Comparison of ENCODE assay signal across 27 cellular contexts in genomic region chr11:128390246-128390645, GRCh38.
"Had no signal": no experiment of that assay in that cellular context is flagged by ENCODE, and none has a peak within 500 bp of the region (broad histone marks: within the 10 kb centered on the region; RNA-seq: fewer than 3 reads in every experiment).

No MANE protein-coding gene starts in this region.

- H3K36me3 Mint-ChIP-seq: activated CD4-positive, alpha-beta memory T cell treated with anti-CD3 and anti-CD28 coated beads for 36 hours; activated naive CD4-positive, alpha-beta T cell treated with anti-CD3 and anti-CD28 coated beads, Interleukin-2, amount 10 ng/mL, durations not matched to agents 7 days and 5 days; activated naive CD8-positive, alpha-beta T cell treated with anti-CD3 and anti-CD28 coated beads, Interleukin-2, amount 10 ng/mL, durations not matched to agents 7 days and 5 days; natural killer cell had no signal

- H3K27ac Mint-ChIP-seq: activated CD4-positive, alpha-beta memory T cell treated with anti-CD3 and anti-CD28 coated beads for 36 hours; activated CD4-positive, alpha-beta T cell treated with anti-CD3 and anti-CD28 coated beads, Interleukin-2, amount 10 ng/mL, durations not matched to agents 24 days and 14 days; activated naive CD4-positive, alpha-beta T cell treated with anti-CD3 and anti-CD28 coated beads, Interleukin-2, amount 10 ng/mL, durations not matched to agents 7 days and 5 days; activated naive CD8-positive, alpha-beta T cell treated with anti-CD3 and anti-CD28 coated beads, Interleukin-2, amount 10 ng/mL, durations not matched to agents 7 days and 5 days; activated T-helper 1 cell treated with anti-CD3 and anti-CD28 coated beads, Interleukin-12 subunit alpha, Interleukin-12 subunit beta, Interleukin-2, Interleukin-4 antibody, amounts not matched to agents 30 ng/mL and 10 ng/mL and 1 ng/mL, durations not matched to agents 14 hours and 24 hours and 36 hours; natural killer cell had no signal

- DNase-seq: activated CD4-positive, alpha-beta memory T cell treated with anti-CD3 and anti-CD28 coated beads for 36 hours; activated CD4-positive, alpha-beta T cell treated with anti-CD3 and anti-CD28 coated beads, Interleukin-2, amount 10 ng/mL, durations not matched to agents 24 days and 14 days; activated CD4-positive, CD25-positive, alpha-beta regulatory T cell treated with anti-CD3 and anti-CD28 coated beads, Interleukin-2, amount 50 U/mL, for 72 hours; activated CD8-positive, alpha-beta memory T cell treated with anti-CD3 and anti-CD28 coated beads, Interleukin-2, amount 50 U/mL, for 4 hours; activated gamma-delta T cell; activated naive CD4-positive, alpha-beta T cell treated with anti-CD3 and anti-CD28 coated beads, Interleukin-2, amount 10 ng/mL, durations not matched to agents 7 days and 5 days; activated naive CD8-positive, alpha-beta T cell treated with anti-CD3 and anti-CD28 coated beads, Interleukin-2, amount 10 ng/mL, durations not matched to agents 7 days and 5 days; activated T-cell treated with anti-CD3 and anti-CD28 coated beads, Interleukin-2, amount 50 U/mL, for 1 hour; amygdala; dorsolateral prefrontal cortex; effector memory CD4-positive, alpha-beta T cell; erythroblast; foreskin fibroblast; head of caudate nucleus; hippocampal formation; left cardiac atrium; natural killer cell; sigmoid colon; stimulated activated CD4-positive, alpha-beta T cell treated with anti-CD3 and anti-CD28 coated beads, Interleukin-15, amount 100 ng/mL, for 24 hours; stimulated activated CD4-positive, alpha-beta T cell treated with anti-CD3 and anti-CD28 coated beads, Interleukin-2, amount 100 ng/mL, for 24 hours; stimulated activated naive CD4-positive, alpha-beta T cell; T-helper 2 cell; tibial artery had no signal

- H3K4me1 ChIP-seq: breast epithelium, tibial artery had no signal

- H3K36me3 ChIP-seq: breast epithelium, sigmoid colon, suprapubic skin, tibial artery had no signal

- H3K27ac ChIP-seq: dorsolateral prefrontal cortex, suprapubic skin, tibial artery had no signal

- H3K27me3 ChIP-seq: breast epithelium, dorsolateral prefrontal cortex, sigmoid colon, suprapubic skin, tibial artery had no signal

- H3K4me3 ChIP-seq: breast epithelium, coronary artery, dorsolateral prefrontal cortex, sigmoid colon, suprapubic skin, tibial artery had no signal

- H3K4me3 Mint-ChIP-seq: activated CD4-positive, alpha-beta memory T cell treated with anti-CD3 and anti-CD28 coated beads for 36 hours; activated CD4-positive, alpha-beta T cell treated with anti-CD3 and anti-CD28 coated beads, Interleukin-2, amount 10 ng/mL, durations not matched to agents 24 days and 14 days; activated naive CD4-positive, alpha-beta T cell treated with anti-CD3 and anti-CD28 coated beads, Interleukin-2, amount 10 ng/mL, durations not matched to agents 7 days and 5 days; activated naive CD8-positive, alpha-beta T cell treated with anti-CD3 and anti-CD28 coated beads, Interleukin-2, amount 10 ng/mL, durations not matched to agents 7 days and 5 days; activated T-helper 1 cell treated with anti-CD3 and anti-CD28 coated beads, Interleukin-12 subunit alpha, Interleukin-12 subunit beta, Interleukin-2, Interleukin-4 antibody, amounts not matched to agents 30 ng/mL and 10 ng/mL and 1 ng/mL, durations not matched to agents 14 hours and 24 hours and 36 hours; natural killer cell had no signal

- ATAC-seq: natural killer cell had no signal

- H3K27me3 Mint-ChIP-seq: activated CD4-positive, alpha-beta memory T cell treated with anti-CD3 and anti-CD28 coated beads for 36 hours; activated CD4-positive, alpha-beta T cell treated with anti-CD3 and anti-CD28 coated beads, Interleukin-2, amount 10 ng/mL, durations not matched to agents 24 days and 14 days; activated naive CD4-positive, alpha-beta T cell treated with anti-CD3 and anti-CD28 coated beads, Interleukin-2, amount 10 ng/mL, durations not matched to agents 7 days and 5 days; activated naive CD8-positive, alpha-beta T cell treated with anti-CD3 and anti-CD28 coated beads, Interleukin-2, amount 10 ng/mL, durations not matched to agents 7 days and 5 days had no signal

- H3K9me3 ChIP-seq: breast epithelium, sigmoid colon, suprapubic skin, tibial artery had no signal

- H3K9me3 Mint-ChIP-seq: activated CD4-positive, alpha-beta memory T cell treated with anti-CD3 and anti-CD28 coated beads for 36 hours; activated naive CD4-positive, alpha-beta T cell treated with anti-CD3 and anti-CD28 coated beads, Interleukin-2, amount 10 ng/mL, durations not matched to agents 7 days and 5 days; activated naive CD8-positive, alpha-beta T cell treated with anti-CD3 and anti-CD28 coated beads, Interleukin-2, amount 10 ng/mL, durations not matched to agents 7 days and 5 days; natural killer cell had no signal
